ENCODE assay signal across 2 cellular contexts in genomic region chr1:245939756-245940345, GRCh38.
TF ChIP-seq lines count a peak whose summit lies in the region.

No MANE protein-coding gene starts in this region.

TF ChIP-seq in GM23338, 12 proteins besides CTCF, POLR2A, EP300 and RAD21:
- TF ChIP-seq JUNB (IDR thresholded peaks at IDR 0.05; ENCODE audit: unreplicated experiment) = no peak
- no peak for TF ChIP-seq STAT1 (IDR thresholded peaks at IDR 0.05; ENCODE audit: unreplicated experiment)
- no peak for TF ChIP-seq EZH2phosphoT487 (IDR thresholded peaks at IDR 0.05; ENCODE audit: unreplicated experiment)
- no peak for TF ChIP-seq POLR2AphosphoS5 (IDR thresholded peaks at IDR 0.05; ENCODE audit: low read depth)
- no peak for TF ChIP-seq NANOG (IDR thresholded peaks at IDR 0.05; ENCODE audit: borderline replicate concordance)
- no peak for TF ChIP-seq EZH2 (IDR thresholded peaks at IDR 0.05; ENCODE audit: low read depth, unreplicated experiment)

TF ChIP-seq in H1, 55 proteins besides CTCF, POLR2A, EP300 and RAD21:
- TF ChIP-seq TAF7 (optimal IDR thresholded peaks at IDR 0.05; ENCODE audit: borderline replicate concordance, low read depth, low read length) (no peak), ZNF274 (IDR thresholded peaks at IDR 0.05; ENCODE audit: borderline replicate concordance, extremely low read depth, low read length) (no peak), RFX5 (IDR thresholded peaks at IDR 0.05; ENCODE audit: borderline replicate concordance, low read depth, low read length) (no peak), POLR2AphosphoS5 (IDR thresholded peaks at IDR 0.05; ENCODE audit: low read depth, low read length) (no peak), SUZ12 (IDR thresholded peaks at IDR 0.05; ENCODE audit: low read length) (no peak), CEBPB (IDR thresholded peaks at IDR 0.05; ENCODE audit: low read depth, low read length) (no peak), MAX (IDR thresholded peaks at IDR 0.05) (no peak), CBX5 (IDR thresholded peaks at IDR 0.05; ENCODE audit: low read depth, low read length) (no peak), SIRT6 (IDR thresholded peaks at IDR 0.05; ENCODE audit: low read length) (no peak)
